Comparison of ENCODE assay signal across 21 cellular contexts in genomic region chr17:63962298-63962744, GRCh38. TPM values are rescaled to one million over a fixed set of nuclear protein-coding genes. Genes with fewer than 3 reads are reported as not detected.
A peak's percentile ranks its signal among the peaks of the same experiment; 100 is the strongest.
DNase-seq lines count a peak whose midpoint lies in the region; ATAC-seq and TF ChIP-seq lines count a peak whose summit lies in the region.
"Had no signal": no experiment of that assay in that cellular context is flagged by ENCODE, and none has a peak within 500 bp of the region (broad histone marks: within the 10 kb centered on the region; RNA-seq: fewer than 3 reads in every experiment).

No MANE protein-coding gene starts in this region.

- H3K9me3 ChIP-seq in HUES64 (ENCODE audit: insufficient read depth, low read depth, low read length) (no peaks in the 10 kb centered on the region), esophagus muscularis mucosa (no peaks in the 10 kb centered on the region), spleen (no peaks in the 10 kb centered on the region), SJCRH30 (replicated peaks) (no peaks in the 10 kb centered on the region)
- H3K9me3 ChIP-seq: BLaER1, MG63, ovary, testis had no signal

- peaks cover 15% of the 10 kb centered on the region; the same call in 1 of the 2 replicates for H3K4me1 ChIP-seq in HUES64 (ENCODE audit: insufficient read depth, low read length)
- H3K4me1 ChIP-seq in esophagus muscularis mucosa, result peaks cover 25 to 35% (median 28%) of the 10 kb centered on the region in 4 donors
- H3K4me1 ChIP-seq in spleen, result peaks cover 8 to 55% (median 27%) of the 10 kb centered on the region in 6 donors
- no peaks in the 10 kb centered on the region for H3K4me1 ChIP-seq in SJCRH30
- H3K4me1 ChIP-seq: foreskin keratinocyte had no signal

- 0 out of 2 replicates have a peak overlapping the region, but pooled peaks have one; percentile 18 for H3K4me3 ChIP-seq in HUES64 (ENCODE audit: low read length)
- no peak overlapping the region for H3K4me3 ChIP-seq in esophagus muscularis mucosa
- H3K4me3 ChIP-seq in spleen, result no peak overlapping the region
- H3K4me3 ChIP-seq in SJCRH30, result no peak overlapping the region
- H3K4me3 ChIP-seq: BLaER1, MG63, ovary, skin epidermis had no signal

- intact Hi-C loops in esophagus muscularis mucosa (cut with DNase I), result no loop called here
- intact Hi-C loops in spleen (cut with DNase I; ENCODE audit: low total_unique reads), result no loop called here

- DNase-seq in NCI-H146 (lab: John Stamatoyannopoulos, UW) (peak; percentile 24), NCI-H146 treated with DMSO at 0.1 percent for 48 hours (lab: John Stamatoyannopoulos, UW; ENCODE audit: unreplicated experiment) (no peak), esophagus muscularis mucosa (ENCODE audit: extremely low spot score) (no peak), spleen (no peak), SJCRH30 (no peak), NCI-H446 (lab: John Stamatoyannopoulos, UW) (no peak), omental fat pad (ENCODE audit: low spot score) (no peak)
- DNase-seq: 8988T; activated naive CD4-positive, alpha-beta T cell; GDM1 had no signal

- TF ChIP-seq EP300 in esophagus muscularis mucosa (IDR thresholded peaks at IDR 0.05), result no peak

- TF ChIP-seq CTCF in esophagus muscularis mucosa (IDR thresholded peaks at IDR 0.05) (no peak), spleen (IDR thresholded peaks at IDR 0.05 in 8 of 11, conservative IDR thresholded peaks at IDR 0.05 in 3 of 11) (no peak), omental fat pad (IDR thresholded peaks at IDR 0.05) (no peak)

- H3K27me3 ChIP-seq in HUES64 (ENCODE audit: insufficient read depth, low read length) (no peaks in the 10 kb centered on the region), esophagus muscularis mucosa (peaks cover 0 to 14% (median 0%) of the 10 kb centered on the region in 4 donors), spleen (replicated peaks in 1 of 7) (no peaks in the 10 kb centered on the region), SJCRH30 (no peaks in the 10 kb centered on the region)
- H3K27me3 ChIP-seq: BLaER1, MG63, ovary, testis had no signal

- no peak for ATAC-seq in omental fat pad (ENCODE audit: low FRiP score)

- H3K27ac ChIP-seq in HUES64 (ENCODE audit: low read depth, low read length) (0 out of 2 replicates have a peak overlapping the region, but pooled peaks have one; percentile 41), esophagus muscularis mucosa (replicated peaks in 1 of 4) (peak overlapping the region in 3 of 4 donors; percentile 18 to 66 (median 41)), spleen (peak overlapping the region in 7 of 8 donors; percentile 70 to 92 (median 79)), SJCRH30 (no peak overlapping the region)
- H3K27ac ChIP-seq: BLaER1, foreskin keratinocyte, ovary, testis had no signal

- no peaks in the 10 kb centered on the region for H3K36me3 ChIP-seq in HUES64 (ENCODE audit: insufficient read depth, low read length)
- no peaks in the 10 kb centered on the region for H3K36me3 ChIP-seq in esophagus muscularis mucosa
- no peaks in the 10 kb centered on the region for H3K36me3 ChIP-seq in spleen
- H3K36me3 ChIP-seq in SJCRH30, result no peaks in the 10 kb centered on the region; the same call in 1 of the 2 replicates
- H3K36me3 ChIP-seq: BLaER1, MG63, ovary had no signal

- 34% methylated on average over 10 of the region's 10 CpGs for WGBS in HUES64
- WGBS in esophagus muscularis mucosa, result 64% methylated on average over 10 of the region's 10 CpGs
- WGBS in spleen, 5 donors, result 71 to 85% (median 74%) methylated on average over 10 of the region's 10 CpGs

- H3K9ac ChIP-seq in HUES64 (ENCODE audit: low read depth, low read length), result no peak overlapping the region
- H3K9ac ChIP-seq: BLaER1 had no signal

- TF ChIP-seq POLR2A in esophagus muscularis mucosa (IDR thresholded peaks at IDR 0.05; ENCODE audit: low read depth), result no peak
- no peak for TF ChIP-seq POLR2A in spleen (IDR thresholded peaks at IDR 0.05)

RNA-seq across cellular contexts. Expression of gene SCN4A, which starts 10.4 kb away (rescaled TPM):
- polyA plus RNA-seq in HUES64 (2013, experiment 1 of 2), result 3.7 TPM
- polyA plus RNA-seq in HUES64 (2013, experiment 2 of 2), result 4.3 TPM
- total RNA-seq in esophagus muscularis mucosa, result under 1 TPM; under 0.01 to 0.71 (median 0.20) TPM
- 1 to 10 TPM in 5 of 7 donors, under 1 TPM in 2; 0.54 to 4.0 (median 1.3) TPM for total RNA-seq in spleen
- polyA plus RNA-seq in spleen, result under 1 TPM; 0.14 to 0.70 (median 0.26) TPM
- total RNA-seq in SJCRH30 (2014; rRNA removed; shearing (Covaris generic)), result 12.4 and 14.3 TPM in 2 replicates
- total RNA-seq in omental fat pad, result 10 to 100 TPM in 3 of 4 donors, 1 to 10 TPM in 1; 7.0 to 43.3 (median 15.1) TPM
- total RNA-seq: foreskin keratinocyte had no signal
- polyA plus RNA-seq: foreskin keratinocyte had no signal

RNA-seq across cellular contexts. Expression of gene CD79B, which starts 30.2 kb away (rescaled TPM):
- 0.95 TPM for polyA plus RNA-seq in HUES64 (2013, experiment 1 of 2)
- 1.3 TPM for polyA plus RNA-seq in HUES64 (2013, experiment 2 of 2)
- total RNA-seq in esophagus muscularis mucosa, result 1 to 10 TPM; 2.1 to 6.1 (median 5.8) TPM
- total RNA-seq in spleen, result 100 to 1,000 TPM; 149 to 226 (median 192) TPM
- 100 to 1,000 TPM; 386 to 659 (median 624) TPM for polyA plus RNA-seq in spleen
- total RNA-seq in SJCRH30 (2014; rRNA removed; shearing (Covaris generic)), result 0.48 and 1.2 TPM in 2 replicates
- total RNA-seq in omental fat pad, result 10 to 100 TPM in 1 of 4 donors, 1 to 10 TPM in 3; 4.0 to 15.8 (median 6.0) TPM
- total RNA-seq: foreskin keratinocyte, NCI-H460 had no signal
- polyA plus RNA-seq: foreskin keratinocyte had no signal

RNA-seq across cellular contexts. Expression of gene PRR29, which starts 35.8 kb away (rescaled TPM):
- 1.3 TPM for polyA plus RNA-seq in HUES64 (2013, experiment 1 of 2)
- polyA plus RNA-seq in HUES64 (2013, experiment 2 of 2), result 0.44 TPM
- total RNA-seq in esophagus muscularis mucosa (under 1 TPM in 3 of 4 donors, not detected in 1; 0.23 to 0.42 (median 0.39) TPM), spleen (1 to 10 TPM; 1.6 to 9.1 (median 3.5) TPM), omental fat pad (1 to 10 TPM in 1 of 4 donors, under 1 TPM in 3; 0.19 to 1.1 (median 0.55) TPM)
- polyA plus RNA-seq in spleen, result 1 to 10 TPM in 1 of 3 donors, under 1 TPM in 2; 0.65 to 3.6 (median 0.73) TPM
- total RNA-seq in SJCRH30 (2014; rRNA removed; shearing (Covaris generic)), result 0.12 TPM in 1 of 2 replicates, not detected in the other
- total RNA-seq: foreskin keratinocyte, NCI-H460 had no signal

RNA-seq across cellular contexts. Expression of gene GH1, which starts 43.7 kb away (rescaled TPM):
- not detected for polyA plus RNA-seq in HUES64 (2013, experiment 1 of 2)
- not detected for polyA plus RNA-seq in HUES64 (2013, experiment 2 of 2)
- total RNA-seq in esophagus muscularis mucosa, result not detected
- 1 to 10 TPM in 2 of 7 donors, under 1 TPM in 3, not detected in 2; 0.47 to 1.4 (median 0.79) TPM for total RNA-seq in spleen
- polyA plus RNA-seq in spleen, result 1 to 10 TPM in 1 of 3 donors, under 1 TPM in 2; 0.29 to 1.5 (median 0.65) TPM
- total RNA-seq in SJCRH30 (2014; rRNA removed; shearing (Covaris generic)), result not detected in 2 replicates
- total RNA-seq in omental fat pad, result not detected
- total RNA-seq: astrocyte, foreskin keratinocyte, left lobe of liver, NCI-H460, ovary, T-cell had no signal
- polyA plus RNA-seq: foreskin keratinocyte, ovary had no signal

RNA-seq across cellular contexts. Expression of gene CSHL1, which starts 51.3 kb away (rescaled TPM):
- polyA plus RNA-seq in HUES64 (2013, experiment 1 of 2), result not detected
- not detected for polyA plus RNA-seq in HUES64 (2013, experiment 2 of 2)
- total RNA-seq in esophagus muscularis mucosa, result not detected
- total RNA-seq in spleen, result not detected
- under 1 TPM in 1 of 3 donors, not detected in 2; 0.06 TPM for polyA plus RNA-seq in spleen
- not detected in 2 replicates for total RNA-seq in SJCRH30 (2014; rRNA removed; shearing (Covaris generic))
- total RNA-seq in omental fat pad, result not detected
- total RNA-seq: astrocyte, foreskin keratinocyte, left lobe of liver, NCI-H460, ovary, T-cell, testis had no signal
- polyA plus RNA-seq: foreskin keratinocyte, ovary had no signal

Comparison
In these comparisons a context has a peak if more than half of its experiments do, and no peak if none do; other contexts are left out.
1. RNA of gene CD79B, which starts 30.2 kb away (total RNA-seq): 149 to 226 TPM in spleen; 4.0 to 15.8 TPM in omental fat pad, 2.1 to 6.1 TPM in esophagus muscularis mucosa and 0.48 to 1.2 TPM in SJCRH30; every median in the first group is over 4 times any median in the second.